Comparison of ENCODE assay signal across 10 cellular contexts in genomic region chr11:93476796-93477195, GRCh38.
DNase-seq lines count a peak whose midpoint lies in the region; ATAC-seq and TF ChIP-seq lines count a peak whose summit lies in the region.
"Had no signal": no experiment of that assay in that cellular context is flagged by ENCODE, and none has a peak within 500 bp of the region (broad histone marks: within the 10 kb centered on the region; RNA-seq: fewer than 3 reads in every experiment).

No MANE protein-coding gene starts in this region.

- DNase-seq in fibroblast of mammary gland (ENCODE audit: low read depth) (peak; percentile 21), SK-N-SH (no peak), inferior parietal cortex (ENCODE audit: extremely low spot score) (no peak), DMS53 (lab: John Stamatoyannopoulos, UW) (no peak), natural killer cell (no peak)
- DNase-seq: Caco-2, MM.1S, occipital lobe had no signal

- TF ChIP-seq EP300 in SK-N-SH (IDR thresholded peaks at IDR 0.05; ENCODE audit: borderline replicate concordance in 1 of 2, low read depth in 1 of 2, low read length in 1 of 2): no peak

- H3K4me2 ChIP-seq in SK-N-SH: no peak overlapping the region

- H3K36me3 Mint-ChIP-seq in natural killer cell: no peaks in the 10 kb centered on the region

- no peak overlapping the region for H3K9ac ChIP-seq in HUES6 (ENCODE audit: low read length)
- H3K9ac ChIP-seq in SK-N-SH: no peak overlapping the region

- no peaks in the 10 kb centered on the region for H3K9me2 ChIP-seq in SK-N-SH

- H3K79me2 ChIP-seq in SK-N-SH (ENCODE audit: insufficient read depth): no peaks in the 10 kb centered on the region

- no peak for TF ChIP-seq RAD21 in SK-N-SH (IDR thresholded peaks at IDR 0.05; ENCODE audit: low read length)

- CTCF ChIA-PET in SK-N-SH (lab: Yijun Ruan, JAX): no interaction called here

- H3K4me3 Mint-ChIP-seq in natural killer cell: no peak overlapping the region

- no peaks in the 10 kb centered on the region for H3K9me3 Mint-ChIP-seq in natural killer cell

- H3K27me3 ChIP-seq in HUES6 (ENCODE audit: control insufficient read depth, insufficient read depth, low read length) (no peaks in the 10 kb centered on the region), SK-N-SH (ENCODE audit: insufficient read depth) (no peaks in the 10 kb centered on the region)

- no peaks in the 10 kb centered on the region; the same call in 1 of the 2 replicates for H3K36me3 ChIP-seq in HUES6 (ENCODE audit: control insufficient read depth, insufficient read depth, low read length)
- no peaks in the 10 kb centered on the region for H3K36me3 ChIP-seq in SK-N-SH (replicated peaks in 1 of 2; ENCODE audit: control insufficient read depth in 1 of 2, insufficient read depth in 2 of 2, low read length in 1 of 2)

- WGBS in SK-N-SH (ENCODE audit: low lambda C conversion rate): 85% methylated on average over 3 of the region's 3 CpGs

- TF ChIP-seq CTCF in VCaP (conservative IDR thresholded peaks at IDR 0.05) (no peak), fibroblast of mammary gland (conservative IDR thresholded peaks at IDR 0.05; ENCODE audit: control insufficient read depth, insufficient read depth, low read depth, low read length) (no peak), SK-N-SH (IDR thresholded peaks at IDR 0.05) (no peak), natural killer cell (IDR thresholded peaks at IDR 0.05) (no peak)

- H3K4me1 ChIP-seq in HUES6 (ENCODE audit: control insufficient read depth, insufficient read depth, low read length) (peaks cover 30% of the 10 kb centered on the region), SK-N-SH (ENCODE audit: control insufficient read depth in 1 of 2, insufficient read depth in 2 of 2, low read depth in 1 of 2, low read length in 1 of 2) (no peaks in the 10 kb centered on the region)
- H3K4me1 ChIP-seq: Caco-2 had no signal

- no peaks in the 10 kb centered on the region for H3F3A ChIP-seq in SK-N-SH (replicated peaks; ENCODE audit: insufficient read depth)

- H3K9me3 ChIP-seq in HUES6 (ENCODE audit: control insufficient read depth, insufficient read depth, low read depth, low read length) (peaks cover 8% of the 10 kb centered on the region; the same call in 1 of the 2 replicates), SK-N-SH (no peaks in the 10 kb centered on the region)
- H3K9me3 ChIP-seq: Caco-2 had no signal

- H3K27ac Mint-ChIP-seq in natural killer cell: no peak overlapping the region

- no peak overlapping the region for H3K4me3 ChIP-seq in HUES6 (ENCODE audit: low read depth, low read length)
- H3K4me3 ChIP-seq in fibroblast of mammary gland (ENCODE audit: control insufficient read depth, low read depth, low read length): no peak overlapping the region
- H3K4me3 ChIP-seq in SK-N-SH (ENCODE audit: low read depth in 2 of 2, low read length in 1 of 2): no peak overlapping the region

- H3K27ac ChIP-seq in HUES6 (ENCODE audit: low read depth, low read length) (peak overlapping the region; percentile 46; the same call in 1 of the 2 replicates), VCaP (peak overlapping the region; percentile 97; the same call in 1 of the 2 replicates), SK-N-SH (ENCODE audit: low read depth in 2 of 2, low read length in 1 of 2) (no peak overlapping the region)

- no peaks in the 10 kb centered on the region for H3K27me3 Mint-ChIP-seq in natural killer cell (ENCODE audit: low read depth in 2 of 2)

- H4K20me1 ChIP-seq in SK-N-SH (ENCODE audit: insufficient read depth): no peaks in the 10 kb centered on the region

- POLR2A ChIA-PET in SK-N-SH (lab: Yijun Ruan, JAX): no interaction called here

- H3K4me1 Mint-ChIP-seq in natural killer cell: no peaks in the 10 kb centered on the region

- H2AFZ ChIP-seq in SK-N-SH (ENCODE audit: low read depth): no peak overlapping the region

- intact Hi-C loops in natural killer cell (cut with micrococcal nuclease): no loop called here

- no peak for ATAC-seq in natural killer cell

TF ChIP-seq in SK-N-SH, 30 proteins besides CTCF, POLR2A, EP300 and RAD21:
- TF ChIP-seq NFIC (IDR thresholded peaks at IDR 0.05; ENCODE audit: borderline replicate concordance) (no peak), FOSL2 (IDR thresholded peaks at IDR 0.05; ENCODE audit: borderline replicate concordance, low read depth) (no peak)

Comparison
In these comparisons a context has a peak if more than half of its experiments do, and no peak if none do; other contexts are left out.
1. H3K27ac ChIP-seq: peak in HUES6 (single experiment) and VCaP (single experiment); none in SK-N-SH (0 of 2).